8 cellular contexts compared by ENCODE assay signal in genomic region chr19:15836595-15837398, GRCh38. TPM values are rescaled to one million over a fixed set of nuclear protein-coding genes. Genes with fewer than 3 reads are reported as not detected.
DNase-seq lines count a peak whose midpoint lies in the region; FAIRE-seq and TF ChIP-seq lines count a peak whose summit lies in the region.

No MANE protein-coding gene starts in this region.

- peak; percentile 80 for DNase-seq in H54 (ENCODE audit: insufficient read length, low spot score)
- peak; percentile 94 for DNase-seq in LoVo (ENCODE audit: low spot score)
- peak; percentile 93 for DNase-seq in SK-MEL-5 (ENCODE audit: low read depth, low spot score)
- DNase-seq in activated naive CD4-positive, alpha-beta T cell treated with Interleukin-2 at 50 U/mL for 16 hours = peak; percentile 95
- DNase-seq in germinal center (ENCODE audit: low spot score) = peak; percentile 97
- peak; percentile 77 for DNase-seq in pulmonary artery endothelial cell (ENCODE audit: low read depth, low spot score)
- DNase-seq in uterus = peak; percentile 98

- in situ Hi-C loops in SK-MEL-5 (cut with HindIII; ENCODE audit: low pct_unique_long_range_greater_than_20kb, low sequenced_read_pairs) = no loop called here

- peak; percentile 73 for TF ChIP-seq POLR2A in H54 (IDR thresholded peaks at IDR 0.05; ENCODE audit: low read depth, low read length)
- peak; percentile 72 to 86 for TF ChIP-seq POLR2A in uterus (IDR thresholded peaks at IDR 0.05)

- H3K27me3 ChIP-seq in uterus = no peaks in the 10 kb centered on the region

- no peaks in the 10 kb centered on the region for H3K9me3 ChIP-seq in uterus

- H3K4me1 ChIP-seq in uterus = no peaks in the 10 kb centered on the region

- no peak for TF ChIP-seq CTCF in uterus (IDR thresholded peaks at IDR 0.05)

- no peaks in the 10 kb centered on the region for H3K36me3 ChIP-seq in uterus

- intact Hi-C loops in uterus (cut with DNase I; ENCODE audit: low total_unique reads) = no loop called here

- H3K27ac ChIP-seq in uterus = peak overlapping the region; percentile 96 to 99

- FAIRE-seq in G401.6 (lab: Jason Lieb, UNC) (peak; percentile 96), H54 (lab: Jason Lieb, UNC) (no peak)

- peak overlapping the region; percentile 80 to 91 for H3K4me3 ChIP-seq in uterus

RNA-seq across cellular contexts. Expression of gene OR10H1, which starts 21.3 kb away (rescaled TPM):
- total RNA-seq in SK-MEL-5 (2014; rRNA removed; shearing (Covaris generic)) = not detected in 2 replicates
- polyA plus RNA-seq in SK-MEL-5 (2015; cell fraction: cytosol; rRNA removed) = not detected in 2 replicates
- not detected in 2 replicates for polyA plus RNA-seq in SK-MEL-5 (2015; cell fraction: nucleus; rRNA removed)
- total RNA-seq in pulmonary artery endothelial cell (not detected in 2 replicates), uterus (not detected)

RNA-seq across cellular contexts. Expression of gene OR10H5, which starts 49.3 kb away (rescaled TPM):
- total RNA-seq in SK-MEL-5 (2014; rRNA removed; shearing (Covaris generic)) = not detected in 2 replicates
- not detected in 2 replicates for polyA plus RNA-seq in SK-MEL-5 (2015; cell fraction: cytosol; rRNA removed)
- not detected in 2 replicates for polyA plus RNA-seq in SK-MEL-5 (2015; cell fraction: nucleus; rRNA removed)
- total RNA-seq in pulmonary artery endothelial cell (not detected in 2 replicates), uterus (not detected)

Comparison
In these comparisons a context has a peak if more than half of its experiments do, and no peak if none do; other contexts are left out.
1. Peak in every context shown above with its lines: DNase-seq, H3K4me3 ChIP-seq and H3K27ac ChIP-seq.